19 cellular contexts compared by ENCODE assay signal in the genomic region with DNA sequence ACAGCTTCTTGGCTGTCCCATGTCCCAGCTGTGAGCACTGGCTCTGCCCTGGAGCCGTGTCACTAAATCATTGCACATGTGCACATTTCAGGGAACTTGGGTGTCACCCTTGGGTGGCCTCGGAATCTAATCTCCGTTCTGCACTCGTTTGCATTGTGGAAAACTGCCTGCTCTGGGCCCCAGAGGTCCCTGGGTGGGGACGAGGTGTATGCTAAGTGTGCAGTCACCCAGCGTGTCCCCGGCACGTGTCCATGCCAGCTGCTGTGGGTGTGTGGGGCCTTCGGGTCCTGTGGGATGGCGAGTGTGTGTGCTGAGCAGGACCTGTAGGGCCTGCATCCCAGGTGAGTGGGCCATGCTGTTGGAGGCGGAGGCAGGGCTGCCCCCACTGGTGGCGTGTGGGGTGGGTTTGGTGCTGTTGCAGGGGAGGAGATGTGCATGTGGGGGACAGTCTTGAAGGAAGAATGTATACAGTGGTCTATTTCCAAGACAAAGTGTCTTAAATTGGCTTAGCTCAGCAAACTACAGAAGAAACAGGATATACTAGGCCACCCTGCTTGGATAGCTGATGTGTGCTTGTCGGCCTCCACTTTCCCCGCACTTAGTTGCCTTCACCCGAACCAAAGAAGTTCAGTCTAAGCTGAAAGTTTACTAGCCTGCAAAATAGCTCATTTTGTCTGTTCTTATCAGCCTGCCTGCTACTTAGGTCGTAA.
"Had no signal": no experiment of that assay in that cellular context is flagged by ENCODE, and none has a peak within 500 bp of the region (broad histone marks: within the 10 kb centered on the region; RNA-seq: fewer than 3 reads in every experiment).

No MANE protein-coding gene starts in this region.

- H3K4me3 ChIP-seq: lower lobe of right lung had no signal

- H3K4me3 Mint-ChIP-seq: activated naive CD8-positive, alpha-beta T cell treated with anti-CD3 and anti-CD28 coated beads, Interleukin-2, amount 10 ng/mL, durations not matched to agents 7 days and 5 days; immature natural killer cell had no signal

- FAIRE-seq: endothelial cell of umbilical vein had no signal

- H3K9me3 ChIP-seq: lower lobe of right lung had no signal

- H3K27me3 Mint-ChIP-seq: activated naive CD8-positive, alpha-beta T cell treated with anti-CD3 and anti-CD28 coated beads, Interleukin-2, amount 10 ng/mL, durations not matched to agents 7 days and 5 days had no signal

- ATAC-seq: activated CD4-positive, CD25-positive, alpha-beta regulatory T cell treated with anti-CD3 and anti-CD28 coated beads, Interleukin-2, amount 50 U/mL, for 24 hours; lower lobe of right lung had no signal

- H3K27me3 ChIP-seq: brain microvascular endothelial cell had no signal

- DNase-seq: activated CD4-positive, alpha-beta T cell treated with anti-CD3 and anti-CD28 coated beads, Interleukin-2, amount 50 U/mL, for 4 hours; activated naive CD4-positive, alpha-beta T cell; activated naive CD8-positive, alpha-beta T cell treated with anti-CD3 and anti-CD28 coated beads, Interleukin-2, amount 10 ng/mL, durations not matched to agents 7 days and 5 days; activated T-cell treated with anti-CD3 and anti-CD28 coated beads for 4 hours; anterior cingulate cortex; brain microvascular endothelial cell; cortex of kidney; effector CD4-positive, alpha-beta T cell; foreskin fibroblast; glutamatergic neuron; immature natural killer cell; lower lobe of right lung; midbrain; stimulated activated CD4-positive, alpha-beta T cell treated with anti-CD3 and anti-CD28 coated beads, Interleukin-12 subunit alpha, Interleukin-12 subunit beta, amount 100 ng/mL, for 4 hours; stimulated activated CD4-positive, alpha-beta T cell treated with anti-CD3 and anti-CD28 coated beads, Interleukin-2, amount 100 ng/mL, for 24 hours; T-helper 9 cell had no signal

- H3K27ac Mint-ChIP-seq: activated naive CD8-positive, alpha-beta T cell treated with anti-CD3 and anti-CD28 coated beads, Interleukin-2, amount 10 ng/mL, durations not matched to agents 7 days and 5 days had no signal

- H3K27ac ChIP-seq: brain microvascular endothelial cell, lower lobe of right lung, parathyroid adenoma had no signal

- H3K9me3 Mint-ChIP-seq: activated naive CD8-positive, alpha-beta T cell treated with anti-CD3 and anti-CD28 coated beads, Interleukin-2, amount 10 ng/mL, durations not matched to agents 7 days and 5 days; immature natural killer cell had no signal
